ENCODE assay signal across 20 cellular contexts in genomic region chr13:23652909-23653726, GRCh38.
DNase-seq lines count a peak whose midpoint lies in the region; FAIRE-seq and TF ChIP-seq lines count a peak whose summit lies in the region.
"Had no signal": no experiment of that assay in that cellular context is flagged by ENCODE, and none has a peak within 500 bp of the region (broad histone marks: within the 10 kb centered on the region; RNA-seq: fewer than 3 reads in every experiment).

No MANE protein-coding gene starts in this region.

- H3K9me3 ChIP-seq in WERI-Rb-1 (ENCODE audit: severe bottlenecking) (no peaks in the 10 kb centered on the region), left ventricle myocardium inferior (replicated peaks) (no peaks in the 10 kb centered on the region), spleen (no peaks in the 10 kb centered on the region)
- H3K9me3 ChIP-seq: prostate gland, testis had no signal

- H3K27me3 ChIP-seq in WERI-Rb-1 (ENCODE audit: insufficient read depth, low read depth, severe bottlenecking) (no peaks in the 10 kb centered on the region), left ventricle myocardium inferior (ENCODE audit: low read depth) (no peaks in the 10 kb centered on the region), spleen (replicated peaks in 1 of 7) (peaks cover 0 to 8% (median 0%) of the 10 kb centered on the region in 7 donors)
- H3K27me3 ChIP-seq: testis had no signal

- TF ChIP-seq CTCF in WERI-Rb-1 (IDR thresholded peaks at IDR 0.05; ENCODE audit: low read depth, low read length) (no peak), left ventricle myocardium inferior (IDR thresholded peaks at IDR 0.05; ENCODE audit: borderline replicate concordance) (no peak), spleen (IDR thresholded peaks at IDR 0.05 in 8 of 11, conservative IDR thresholded peaks at IDR 0.05 in 3 of 11) (no peak)

- FAIRE-seq in GM12891 (lab: Jason Lieb, UNC): peak; percentile 63
- FAIRE-seq: GM19239, H54, islet of Langerhans, TTC549 had no signal

- WGBS in spleen, 5 donors: 82 to 84% (median 83%) methylated on average over 10 of the region's 10 CpGs

- TF ChIP-seq POLR2A in GM12891 (IDR thresholded peaks at IDR 0.05; ENCODE audit: low read depth, low read length) (no peak), spleen (IDR thresholded peaks at IDR 0.05) (no peak)

- DNase-seq in GM12891 (ENCODE audit: insufficient read length, low spot score): no peak
- DNase-seq in WERI-Rb-1: peak; percentile 91
- no peak for DNase-seq in left ventricle myocardium inferior
- no peak for DNase-seq in spleen
- no peak for DNase-seq in stimulated activated naive CD4-positive, alpha-beta T cell treated with Interleukin-2 at 50 U/mL for 16 hours (lab: John Stamatoyannopoulos, UW)
- no peak for DNase-seq in activated CD4-positive, alpha-beta T cell treated with anti-CD3 and anti-CD28 coated beads for 4 hours
- DNase-seq in G401 (ENCODE audit: low spot score): no peak
- DNase-seq: activated CD4-positive, alpha-beta T cell treated with anti-CD3 and anti-CD28 coated beads for 48 hours; AML-193; caudate nucleus; effector CD8-positive, alpha-beta T cell; naive thymus-derived CD8-positive, alpha-beta T cell; NCI-H1105; NCI-H510A treated with DMSO at 0.1 percent for 48 hours; testis had no signal

- no peaks in the 10 kb centered on the region for H3K36me3 ChIP-seq in WERI-Rb-1
- H3K36me3 ChIP-seq in left ventricle myocardium inferior: no peaks in the 10 kb centered on the region
- H3K36me3 ChIP-seq in spleen: no peaks in the 10 kb centered on the region
- H3K36me3 ChIP-seq: prostate gland had no signal

- H3K4me1 ChIP-seq in left ventricle myocardium inferior (peaks cover 68% of the 10 kb centered on the region), spleen (peaks cover 0 to 28% (median 2%) of the 10 kb centered on the region in 6 donors)

- no peak overlapping the region for H3K4me3 ChIP-seq in WERI-Rb-1 (ENCODE audit: low read depth, low read length)
- H3K4me3 ChIP-seq in left ventricle myocardium inferior: no peak overlapping the region
- no peak overlapping the region for H3K4me3 ChIP-seq in spleen
- H3K4me3 ChIP-seq: prostate gland, testis had no signal

- in situ Hi-C loops in G401 (cut with HindIII; ENCODE audit: low sequenced_read_pairs): no loop called here

- intact Hi-C loops in left ventricle myocardium inferior (cut with micrococcal nuclease): no loop called here
- intact Hi-C loops in spleen (cut with DNase I; ENCODE audit: low total_unique reads): no loop called here

- H3K27ac ChIP-seq in WERI-Rb-1 (peak overlapping the region; percentile 29), left ventricle myocardium inferior (replicated peaks) (peak overlapping the region; percentile 75), spleen (peak overlapping the region in 6 of 8 donors; percentile 11 to 48 (median 27))
- H3K27ac ChIP-seq: testis had no signal

TF ChIP-seq in GM12891, 5 proteins besides CTCF, POLR2A, EP300 and RAD21:
- no peak for TF ChIP-seq PAX5 (IDR thresholded peaks at IDR 0.05; ENCODE audit: insufficient read depth, low read length, severe bottlenecking)
- TF ChIP-seq POLR2AphosphoS5 (IDR thresholded peaks at IDR 0.05; ENCODE audit: low read depth, low read length): no peak
- TF ChIP-seq SPI1 (IDR thresholded peaks at IDR 0.05; ENCODE audit: low read depth, low read length): no peak
- no peak for TF ChIP-seq TAF1 (IDR thresholded peaks at IDR 0.05; ENCODE audit: low read depth, low read length)
- TF ChIP-seq POU2F2 (IDR thresholded peaks at IDR 0.05; ENCODE audit: low read depth, low read length): no peak
TF ChIP-seq in GM12891: peak in this region for 0.
